In genomic region chr1:160826546-160826945, GRCh38 we compare ENCODE assay signal across 23 cellular contexts. TPM values are rescaled to one million over a fixed set of nuclear protein-coding genes. Genes with fewer than 3 reads are reported as not detected.
DNase-seq lines count a peak whose midpoint lies in the region; ATAC-seq, FAIRE-seq and TF ChIP-seq lines count a peak whose summit lies in the region.
"Had no signal": no experiment of that assay in that cellular context is flagged by ENCODE, and none has a peak within 500 bp of the region (broad histone marks: within the 10 kb centered on the region; RNA-seq: fewer than 3 reads in every experiment).

No MANE protein-coding gene starts in this region.

- no peaks in the 10 kb centered on the region for H3K27me3 ChIP-seq in ascending aorta
- H3K27me3 ChIP-seq: BLaER1 treated with 17β-estradiol and CSF1 and Interleukin-3, amounts not matched to agents 10 nM and 100 nM; brain microvascular endothelial cell; pancreas had no signal

- intact Hi-C loops in activated CD4-positive, alpha-beta T cell treated with anti-CD3 and anti-CD28 coated beads for 36 hours (cut with DNase I, micrococcal nuclease), result no loop called here
- intact Hi-C loops in ascending aorta (cut with DNase I), result no loop called here

- no peak overlapping the region for H3K4me3 ChIP-seq in ascending aorta
- H3K4me3 ChIP-seq: BLaER1 treated with 17β-estradiol and CSF1 and Interleukin-3, amounts not matched to agents 10 nM and 100 nM; K562; pancreas had no signal

- H3K27ac ChIP-seq in epithelial cell of prostate, result peak overlapping the region; percentile 81
- no peak overlapping the region for H3K27ac ChIP-seq in ascending aorta
- H3K27ac ChIP-seq: BLaER1 treated with 17β-estradiol and CSF1 and Interleukin-3, amounts not matched to agents 10 nM and 100 nM; brain microvascular endothelial cell; pancreas had no signal

- no peaks in the 10 kb centered on the region for H3K4me1 ChIP-seq in ascending aorta
- H3K4me1 ChIP-seq: pancreas had no signal

- H3K4me3 Mint-ChIP-seq in natural killer cell treated with Interleukin-12 subunit alpha and Interleukin-12 subunit beta and Interleukin-15 and Interleukin-18, amount 100 ng/mL, for 72 hours, result no peak overlapping the region
- H3K4me3 Mint-ChIP-seq in activated CD4-positive, alpha-beta T cell treated with anti-CD3 and anti-CD28 coated beads for 36 hours, result no peak overlapping the region
- H3K4me3 Mint-ChIP-seq in activated T-cell treated with anti-CD3 and anti-CD28 coated beads, Interleukin-2, amount 50 U/mL, for 72 hours, result no peak overlapping the region

- H3K27me3 Mint-ChIP-seq in natural killer cell treated with Interleukin-12 subunit alpha and Interleukin-12 subunit beta and Interleukin-15 and Interleukin-18, amount 100 ng/mL, for 72 hours, result no peaks in the 10 kb centered on the region
- H3K27me3 Mint-ChIP-seq in activated CD4-positive, alpha-beta T cell treated with anti-CD3 and anti-CD28 coated beads for 36 hours, result no peaks in the 10 kb centered on the region
- no peaks in the 10 kb centered on the region for H3K27me3 Mint-ChIP-seq in activated T-cell treated with anti-CD3 and anti-CD28 coated beads, Interleukin-2, amount 50 U/mL, for 72 hours (ENCODE audit: low read depth)

- POLR2A ChIA-PET in activated CD4-positive, alpha-beta T cell treated with anti-CD3 and anti-CD28 coated beads for 36 hours (lab: Charles Lee), result no interaction called here

- no peaks in the 10 kb centered on the region for H3K9me3 Mint-ChIP-seq in natural killer cell treated with Interleukin-12 subunit alpha and Interleukin-12 subunit beta and Interleukin-15 and Interleukin-18, amount 100 ng/mL, for 72 hours
- no peaks in the 10 kb centered on the region for H3K9me3 Mint-ChIP-seq in activated CD4-positive, alpha-beta T cell treated with anti-CD3 and anti-CD28 coated beads for 36 hours (ENCODE audit: low read depth)
- no peaks in the 10 kb centered on the region for H3K9me3 Mint-ChIP-seq in activated T-cell treated with anti-CD3 and anti-CD28 coated beads, Interleukin-2, amount 50 U/mL, for 72 hours

- no peak for TF ChIP-seq CTCF in ascending aorta (IDR thresholded peaks at IDR 0.05)

- in situ Hi-C loops in Caki2 (cut with HindIII; ENCODE audit: low pct_unique_long_range_greater_than_20kb, low sequenced_read_pairs), result no loop called here

- H3K27ac Mint-ChIP-seq in natural killer cell treated with Interleukin-12 subunit alpha and Interleukin-12 subunit beta and Interleukin-15 and Interleukin-18, amount 100 ng/mL, for 72 hours, result peak overlapping the region; percentile 85 to 99
- H3K27ac Mint-ChIP-seq in activated CD4-positive, alpha-beta T cell treated with anti-CD3 and anti-CD28 coated beads for 36 hours, result no peak overlapping the region
- no peak overlapping the region for H3K27ac Mint-ChIP-seq in activated T-cell treated with anti-CD3 and anti-CD28 coated beads, Interleukin-2, amount 50 U/mL, for 72 hours

- DNase-seq in Caki2 (ENCODE audit: low read depth) (peak; percentile 24), LoVo (ENCODE audit: low spot score) (peak; percentile 41), epithelial cell of prostate (ENCODE audit: low read depth, low spot score) (no peak), HTR-8/SVneo (ENCODE audit: insufficient read length, low spot score) (no peak), ascending aorta (ENCODE audit: low spot score in 2 of 2) (no peak)
- DNase-seq in natural killer cell treated with Interleukin-12 subunit alpha and Interleukin-12 subunit beta and Interleukin-15 and Interleukin-18, amount 100 ng/mL, for 72 hours (ENCODE audit: low spot score), result no peak
- DNase-seq in activated CD4-positive, alpha-beta T cell treated with anti-CD3 and anti-CD28 coated beads for 36 hours, result no peak
- no peak for DNase-seq in activated T-cell treated with anti-CD3 and anti-CD28 coated beads, Interleukin-2, amount 50 U/mL, for 72 hours
- DNase-seq: activated CD4-positive, CD25-positive, alpha-beta regulatory T cell; activated naive CD4-positive, alpha-beta T cell treated with Interleukin-2 at 50 U/mL for 16 hours; brain microvascular endothelial cell; dermis blood vessel endothelial cell; glutamatergic neuron; midbrain; NCI-H1048; NCI-H774; pancreas; RPMI8226; stimulated activated CD4-positive, alpha-beta T cell treated with anti-CD3 and anti-CD28 coated beads, Interleukin-4, amount 100 ng/mL, for 24 hours had no signal

- H3K36me3 ChIP-seq in ascending aorta, result no peaks in the 10 kb centered on the region
- H3K36me3 ChIP-seq: BLaER1 treated with 17β-estradiol and CSF1 and Interleukin-3, amounts not matched to agents 10 nM and 100 nM; brain microvascular endothelial cell; pancreas had no signal

- no peak for ATAC-seq in natural killer cell treated with Interleukin-12 subunit alpha and Interleukin-12 subunit beta and Interleukin-15 and Interleukin-18, amount 100 ng/mL, for 72 hours
- ATAC-seq in activated CD4-positive, alpha-beta T cell treated with anti-CD3 and anti-CD28 coated beads for 36 hours, result no peak
- no peak for ATAC-seq in activated T-cell treated with anti-CD3 and anti-CD28 coated beads, Interleukin-2, amount 50 U/mL, for 72 hours (replicated peaks in 1 of 2)
- ATAC-seq: esophagus mucosa, K562, pancreas had no signal

- no peak for FAIRE-seq in HTR-8/SVneo (lab: Jason Lieb, UNC)
- FAIRE-seq: K562, pancreas had no signal

- H3K36me3 Mint-ChIP-seq in natural killer cell treated with Interleukin-12 subunit alpha and Interleukin-12 subunit beta and Interleukin-15 and Interleukin-18, amount 100 ng/mL, for 72 hours, result peaks cover 12% of the 10 kb centered on the region
- H3K36me3 Mint-ChIP-seq in activated CD4-positive, alpha-beta T cell treated with anti-CD3 and anti-CD28 coated beads for 36 hours (ENCODE audit: low read depth), result peaks cover 5% of the 10 kb centered on the region
- H3K36me3 Mint-ChIP-seq in activated T-cell treated with anti-CD3 and anti-CD28 coated beads, Interleukin-2, amount 50 U/mL, for 72 hours (ENCODE audit: insufficient read depth in 2 of 2), result peaks cover 0 to 2% of the 10 kb centered on the region in 2 donors

- CTCF ChIA-PET in activated CD4-positive, alpha-beta T cell treated with anti-CD3 and anti-CD28 coated beads for 36 hours (lab: Charles Lee), result interaction anchor here (0.8 to 2.3 kb wide), 11 partner anchors 9 to 99 kb away, joined by 3 to 11 read pairs (median 3); partner anchors contain the start of genes ITLN1 and SLAMF7

- H3K4me1 Mint-ChIP-seq in natural killer cell treated with Interleukin-12 subunit alpha and Interleukin-12 subunit beta and Interleukin-15 and Interleukin-18, amount 100 ng/mL, for 72 hours (ENCODE audit: low read depth in 2 of 2), result peaks cover 23 to 35% of the 10 kb centered on the region in 2 donors
- H3K4me1 Mint-ChIP-seq in activated CD4-positive, alpha-beta T cell treated with anti-CD3 and anti-CD28 coated beads for 36 hours, result peaks cover 2% of the 10 kb centered on the region
- H3K4me1 Mint-ChIP-seq in activated T-cell treated with anti-CD3 and anti-CD28 coated beads, Interleukin-2, amount 50 U/mL, for 72 hours (ENCODE audit: low read depth), result peaks cover 8% of the 10 kb centered on the region

- no peaks in the 10 kb centered on the region for H3K9me3 ChIP-seq in ascending aorta
- H3K9me3 ChIP-seq: BLaER1 treated with 17β-estradiol and CSF1 and Interleukin-3, amounts not matched to agents 10 nM and 100 nM; pancreas had no signal

RNA-seq across cellular contexts. Expression of gene LY9, which starts 30.6 kb away (rescaled TPM):
- not detected in 2 replicates for total RNA-seq in Caki2 (2014; rRNA removed; shearing (Covaris generic); ENCODE audit: low replicate concordance)
- total RNA-seq in natural killer cell treated with Interleukin-12 subunit alpha and Interleukin-12 subunit beta and Interleukin-15 and Interleukin-18, amount 100 ng/mL, for 72 hours, result 1 to 10 TPM in 1 of 2 donors, under 1 TPM in 1; 0.92 to 1.2 TPM
- total RNA-seq in activated CD4-positive, alpha-beta T cell treated with anti-CD3 and anti-CD28 coated beads for 36 hours, result 10 to 100 TPM in 1 of 2 experiments, 1 to 10 TPM in 1; 10.0 to 11.0 TPM
- total RNA-seq in activated T-cell treated with anti-CD3 and anti-CD28 coated beads, Interleukin-2, amount 50 U/mL, for 72 hours, result 10 to 100 TPM in 1 of 2 donors, 1 to 10 TPM in 1; 7.6 to 19.0 TPM
- total RNA-seq in ascending aorta, result 0.11 TPM
- total RNA-seq: dermis blood vessel endothelial cell, K562, temporal lobe had no signal

RNA-seq across cellular contexts. Expression of gene CD244, which starts 36.1 kb away (rescaled TPM):
- not detected in 2 replicates for total RNA-seq in Caki2 (2014; rRNA removed; shearing (Covaris generic); ENCODE audit: low replicate concordance)
- 10 to 100 TPM; 36.6 to 64.4 TPM for total RNA-seq in natural killer cell treated with Interleukin-12 subunit alpha and Interleukin-12 subunit beta and Interleukin-15 and Interleukin-18, amount 100 ng/mL, for 72 hours
- under 1 TPM; 0.14 to 0.25 TPM for total RNA-seq in activated CD4-positive, alpha-beta T cell treated with anti-CD3 and anti-CD28 coated beads for 36 hours
- 1 to 10 TPM in 1 of 2 donors, under 1 TPM in 1; 0.91 to 1.4 TPM for total RNA-seq in activated T-cell treated with anti-CD3 and anti-CD28 coated beads, Interleukin-2, amount 50 U/mL, for 72 hours
- total RNA-seq in ascending aorta, result not detected
- total RNA-seq: dermis blood vessel endothelial cell, K562, temporal lobe had no signal

RNA-seq across cellular contexts. Expression of gene ITLN1, which starts 58.4 kb away (rescaled TPM):
- total RNA-seq in Caki2 (2014; rRNA removed; shearing (Covaris generic); ENCODE audit: low replicate concordance), result not detected in 2 replicates
- total RNA-seq in natural killer cell treated with Interleukin-12 subunit alpha and Interleukin-12 subunit beta and Interleukin-15 and Interleukin-18, amount 100 ng/mL, for 72 hours, result not detected
- not detected for total RNA-seq in activated CD4-positive, alpha-beta T cell treated with anti-CD3 and anti-CD28 coated beads for 36 hours
- total RNA-seq in activated T-cell treated with anti-CD3 and anti-CD28 coated beads, Interleukin-2, amount 50 U/mL, for 72 hours, result not detected
- 2.2 TPM for total RNA-seq in ascending aorta
- total RNA-seq: dermis blood vessel endothelial cell, esophagus mucosa, K562, temporal lobe had no signal

Comparison
In these comparisons a context has a peak if more than half of its experiments do, and no peak if none do; other contexts are left out.
1. DNase-seq: peak in Caki2 (single experiment) and LoVo (single experiment); none in epithelial cell of prostate (single experiment), natural killer cell treated with Interleukin-12 subunit alpha and Interleukin-12 subunit beta and Interleukin-15 and Interleukin-18, amount 100 ng/mL, for 72 hours (single experiment), activated CD4-positive, alpha-beta T cell treated with anti-CD3 and anti-CD28 coated beads for 36 hours (single experiment), HTR-8/SVneo (single experiment), activated T-cell treated with anti-CD3 and anti-CD28 coated beads, Interleukin-2, amount 50 U/mL, for 72 hours (0 of 2) and ascending aorta (0 of 2).
2. H3K27ac Mint-ChIP-seq: peak in natural killer cell treated with Interleukin-12 subunit alpha and Interleukin-12 subunit beta and Interleukin-15 and Interleukin-18, amount 100 ng/mL, for 72 hours (2 of 2); none in activated CD4-positive, alpha-beta T cell treated with anti-CD3 and anti-CD28 coated beads for 36 hours (single experiment) and activated T-cell treated with anti-CD3 and anti-CD28 coated beads, Interleukin-2, amount 50 U/mL, for 72 hours (single experiment).
3. RNA of gene CD244, which starts 36.1 kb away (total RNA-seq): 36.6 to 64.4 TPM in natural killer cell treated with Interleukin-12 subunit alpha and Interleukin-12 subunit beta and Interleukin-15 and Interleukin-18, amount 100 ng/mL, for 72 hours; 0.91 to 1.4 TPM in activated T-cell treated with anti-CD3 and anti-CD28 coated beads, Interleukin-2, amount 50 U/mL, for 72 hours, 0.14 to 0.25 TPM in activated CD4-positive, alpha-beta T cell treated with anti-CD3 and anti-CD28 coated beads for 36 hours, not detected in Caki2 and not detected in ascending aorta (single experiment); every median in the first group is over 10 times any median in the second.